16 cellular contexts compared by ENCODE assay signal in the genomic region with DNA sequence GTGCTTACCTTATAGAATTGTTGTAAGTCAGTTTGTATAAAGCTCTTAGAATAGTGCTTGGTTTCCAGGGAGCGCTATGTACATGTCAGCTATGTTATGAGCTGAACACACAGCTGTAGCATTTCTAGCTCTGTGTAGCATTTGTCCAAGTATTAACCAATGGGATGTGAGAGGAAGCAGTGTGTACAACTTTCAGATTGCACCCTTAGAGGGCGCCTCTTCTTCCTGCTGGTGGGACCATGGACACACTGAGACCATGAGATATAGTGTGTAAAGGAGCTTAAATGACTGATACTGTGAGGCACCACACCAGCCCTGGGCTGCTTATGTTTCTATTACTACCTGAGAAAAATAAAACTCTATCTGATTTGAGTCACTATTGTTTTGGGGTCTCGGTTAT.
DNase-seq lines count a peak whose midpoint lies in the region; FAIRE-seq and TF ChIP-seq lines count a peak whose summit lies in the region.
"Had no signal": no experiment of that assay in that cellular context is flagged by ENCODE, and none has a peak within 500 bp of the region (broad histone marks: within the 10 kb centered on the region; RNA-seq: fewer than 3 reads in every experiment).

No MANE protein-coding gene starts in this region.

- no peak for TF ChIP-seq EP300 in esophagus muscularis mucosa (IDR thresholded peaks at IDR 0.05)

- intact Hi-C loops in esophagus muscularis mucosa (cut with DNase I): no loop called here

- H3K9me3 ChIP-seq in esophagus muscularis mucosa: no peaks in the 10 kb centered on the region

- 62% methylated on average over 3 of the region's 3 CpGs for WGBS in esophagus muscularis mucosa

- peak; percentile 12 for TF ChIP-seq CTCF in C4-2B (conservative IDR thresholded peaks at IDR 0.05)
- peak; percentile 20 for TF ChIP-seq CTCF in GM12873 (IDR thresholded peaks at IDR 0.05; ENCODE audit: insufficient read depth, low read depth, low read length, missing control alignments)
- TF ChIP-seq CTCF in esophagus muscularis mucosa (IDR thresholded peaks at IDR 0.05): no peak

- H3K4me3 ChIP-seq in esophagus muscularis mucosa: no peak overlapping the region

- DNase-seq in NCI-H69 (lab: John Stamatoyannopoulos, UW): peak; percentile 2
- DNase-seq in esophagus muscularis mucosa (ENCODE audit: extremely low spot score): peak; percentile 42
- no peak for DNase-seq in GM19240 (ENCODE audit: insufficient read length, low spot score)
- no peak for DNase-seq in AG08396 (ENCODE audit: low spot score)
- no peak for DNase-seq in HTR-8/SVneo (ENCODE audit: insufficient read length, low spot score)
- DNase-seq: activated CD4-positive, alpha-beta T cell treated with anti-CD3 and anti-CD28 coated beads for 48 hours; activated CD8-positive, alpha-beta memory T cell treated with anti-CD3 and anti-CD28 coated beads, Interleukin-2, amount 50 U/mL, for 4 hours; activated naive CD8-positive, alpha-beta T cell treated with anti-CD3 and anti-CD28 coated beads, Interleukin-2, amount 10 ng/mL, durations not matched to agents 7 days and 5 days; glutamatergic neuron; NCI-H1105 treated with DMSO at 0.1 percent for 48 hours; NCI-H2081; stimulated activated naive B cell treated with anti-CD40 and anti-IgM and Interleukin-4, amounts not matched to agents 10 μg/mL and 1 μg/mL and 100 μg/mL, for 72 hours had no signal

- H3K27ac ChIP-seq in C4-2B: no peak overlapping the region
- no peak overlapping the region for H3K27ac ChIP-seq in esophagus muscularis mucosa (replicated peaks in 1 of 4)

- no peaks in the 10 kb centered on the region for H3K36me3 ChIP-seq in esophagus muscularis mucosa

- no peak for FAIRE-seq in HTR-8/SVneo (lab: Jason Lieb, UNC)
- FAIRE-seq: GM12891, H54 had no signal

- H3K27me3 ChIP-seq in esophagus muscularis mucosa: peaks cover 0 to 13% (median 0%) of the 10 kb centered on the region in 4 donors

- TF ChIP-seq POLR2A in esophagus muscularis mucosa (IDR thresholded peaks at IDR 0.05; ENCODE audit: low read depth): no peak

- no peaks in the 10 kb centered on the region for H3K4me1 ChIP-seq in esophagus muscularis mucosa

Comparison
In these comparisons a context has a peak if more than half of its experiments do, and no peak if none do; other contexts are left out.
1. CTCF ChIP-seq: peak in C4-2B (single experiment) and GM12873 (single experiment); none in esophagus muscularis mucosa (0 of 3).
2. DNase-seq: peak in NCI-H69 (single experiment) and esophagus muscularis mucosa (single experiment); none in GM19240 (single experiment), AG08396 (single experiment) and HTR-8/SVneo (single experiment).